28 cellular contexts compared by ENCODE assay signal in the genomic region with DNA sequence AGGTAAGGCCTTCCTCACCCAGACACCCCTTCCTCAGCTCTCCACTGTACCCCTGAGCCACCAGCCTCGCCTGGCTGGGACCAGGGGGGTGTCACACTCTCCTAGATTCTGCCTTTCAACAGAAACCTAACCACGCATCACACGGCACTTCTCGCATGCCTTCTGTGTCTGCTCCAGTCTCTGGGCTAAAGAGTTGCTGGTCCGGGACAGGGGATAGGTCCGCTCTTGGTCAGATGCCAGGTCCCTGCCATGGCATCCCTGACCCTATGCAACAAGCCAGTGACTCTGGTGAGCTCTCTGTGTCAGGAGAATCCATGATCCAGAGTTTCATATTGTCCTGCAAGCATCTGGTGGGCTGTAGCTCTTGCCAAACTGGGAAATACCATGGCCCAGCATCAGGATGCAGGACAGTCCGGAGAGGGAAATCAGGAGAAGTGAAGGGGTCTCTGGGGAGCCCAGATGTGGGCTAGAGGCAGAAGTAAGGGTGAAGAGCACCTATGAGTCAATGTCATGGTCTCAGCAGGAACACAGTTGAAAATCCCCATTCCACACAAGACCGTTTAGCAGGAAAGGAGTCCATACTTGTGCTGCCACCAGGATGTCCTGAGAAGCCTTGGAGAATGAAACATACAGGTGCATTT. TPM values are rescaled to one million over a fixed set of nuclear protein-coding genes. Genes with fewer than 3 reads are reported as not detected.
A peak's percentile ranks its signal among the peaks of the same experiment; 100 is the strongest.
DNase-seq lines count a peak whose midpoint lies in the region; ATAC-seq and TF ChIP-seq lines count a peak whose summit lies in the region.
"Had no signal": no experiment of that assay in that cellular context is flagged by ENCODE, and none has a peak within 500 bp of the region (broad histone marks: within the 10 kb centered on the region; RNA-seq: fewer than 3 reads in every experiment).

No MANE protein-coding gene starts in this region.

- 83 to 85% methylated on average over 8 of the region's 8 CpGs for WGBS in testis, 2 donors

- intact Hi-C loops in testis (cut with DNase I; ENCODE audit: low total_unique reads) (no loop called here), ascending aorta (cut with DNase I) (no loop called here)

- H3K9me3 ChIP-seq in BLaER1 treated with 17β-estradiol and CSF1 and Interleukin-3, amounts not matched to agents 10 nM and 100 nM (replicated peaks in 1 of 11), result no peaks in the 10 kb centered on the region
- H3K9me3 ChIP-seq in testis, result no peaks in the 10 kb centered on the region
- H3K9me3 ChIP-seq in ascending aorta, result no peaks in the 10 kb centered on the region
- H3K9me3 ChIP-seq in Peyer's patch, result no peaks in the 10 kb centered on the region
- H3K9me3 ChIP-seq: prostate gland, suprapubic skin, uterus had no signal

- peak overlapping the region; percentile 36 to 75 (median 69) for H3K4me2 ChIP-seq in BLaER1 treated with 17β-estradiol and CSF1 and Interleukin-3, amounts not matched to agents 10 nM and 100 nM

- peak overlapping the region in 4 of 11 experiments; percentile 9 to 43 (median 20); a peak in 5 of 22 replicates for H3K9ac ChIP-seq in BLaER1 treated with 17β-estradiol and CSF1 and Interleukin-3, amounts not matched to agents 10 nM and 100 nM

- peak overlapping the region; percentile 60 to 93 (median 84) for H3K4me3 Mint-ChIP-seq in naive B cell
- H3K4me3 Mint-ChIP-seq: activated CD8-positive, alpha-beta T cell treated with anti-CD3 and anti-CD28 coated beads for 36 hours had no signal

- peaks cover 41 to 85% (median 82%) of the 10 kb centered on the region in 10 experiments for H3K4me1 ChIP-seq in BLaER1 treated with 17β-estradiol and CSF1 and Interleukin-3, amounts not matched to agents 10 nM and 100 nM
- peaks cover 3% of the 10 kb centered on the region for H3K4me1 ChIP-seq in testis
- H3K4me1 ChIP-seq in ascending aorta, result no peaks in the 10 kb centered on the region
- no peaks in the 10 kb centered on the region for H3K4me1 ChIP-seq in Peyer's patch
- H3K4me1 ChIP-seq: prostate gland, suprapubic skin, uterus had no signal

- H3K27ac ChIP-seq in BLaER1 treated with 17β-estradiol and CSF1 and Interleukin-3, amounts not matched to agents 10 nM and 100 nM, result peak overlapping the region in 6 of 11 experiments; percentile 3 to 71 (median 34); a peak in 8 of 22 replicates
- no peak overlapping the region for H3K27ac ChIP-seq in testis
- H3K27ac ChIP-seq in ascending aorta, result no peak overlapping the region
- H3K27ac ChIP-seq in Peyer's patch, result peak overlapping the region in 1 of 4 donors; percentile 52
- H3K27ac ChIP-seq: prostate gland, suprapubic skin, uterus had no signal

- no peak for DNase-seq in naive B cell
- DNase-seq in testis, result no peak
- no peak for DNase-seq in ascending aorta (ENCODE audit: low spot score in 2 of 2)
- DNase-seq in activated T-cell treated with anti-CD3 and anti-CD28 coated beads for 4 hours, result no peak
- DNase-seq in Peyer's patch, result no peak
- DNase-seq: ACHN; activated CD8-positive, alpha-beta T cell treated with anti-CD3 and anti-CD28 coated beads for 36 hours; activated gamma-delta T cell; cerebellar nuclear complex; EL; kidney glomerular epithelial cell; mammary epithelial cell; NCI-H1105; NCI-H2029 treated with DMSO at 0.1 percent for 48 hours; NCI-H2227 treated with DMSO at 0.1 percent for 48 hours; stimulated activated CD4-positive, alpha-beta T cell treated with anti-CD3 and anti-CD28 coated beads, Interleukin-1b, Interleukin-23, amount 100 ng/mL, for 48 hours; SW 1271; uterus had no signal

- TF ChIP-seq POLR2A in Raji (IDR thresholded peaks at IDR 0.05; ENCODE audit: insufficient read depth, low read depth, low read length), result 0 out of 2 replicates have a peak, but pooled peaks have one; percentile 2
- TF ChIP-seq POLR2A in testis (IDR thresholded peaks at IDR 0.05), result no peak
- no peak for TF ChIP-seq POLR2A in Peyer's patch (IDR thresholded peaks at IDR 0.05)

- 0 out of 22 replicates have a peak, but pooled peaks cover 0 to 7% (median 0%) of the 10 kb centered on the region in 11 experiments for H3K27me3 ChIP-seq in BLaER1 treated with 17β-estradiol and CSF1 and Interleukin-3, amounts not matched to agents 10 nM and 100 nM
- H3K27me3 ChIP-seq in testis, result no peaks in the 10 kb centered on the region
- no peaks in the 10 kb centered on the region for H3K27me3 ChIP-seq in ascending aorta
- H3K27me3 ChIP-seq in Peyer's patch, result no peaks in the 10 kb centered on the region
- H3K27me3 ChIP-seq: uterus had no signal

- peak overlapping the region in 1 of 10 experiments; percentile 11; a peak in 1 of 20 replicates for H3K4me3 ChIP-seq in BLaER1 treated with 17β-estradiol and CSF1 and Interleukin-3, amounts not matched to agents 10 nM and 100 nM
- H3K4me3 ChIP-seq in testis (no peak overlapping the region), ascending aorta (no peak overlapping the region), Peyer's patch (peak overlapping the region in 1 of 4 donors; percentile 21)
- H3K4me3 ChIP-seq: prostate gland, suprapubic skin, uterus had no signal

- peaks cover 5 to 7% of the 10 kb centered on the region in 2 donors for H3K36me3 Mint-ChIP-seq in naive B cell
- H3K36me3 Mint-ChIP-seq: CD14-positive monocyte had no signal

- no peak for TF ChIP-seq CTCF in testis (IDR thresholded peaks at IDR 0.05)
- TF ChIP-seq CTCF in ascending aorta (IDR thresholded peaks at IDR 0.05), result no peak
- TF ChIP-seq CTCF in Peyer's patch (IDR thresholded peaks at IDR 0.05), result no peak

- H3K4me1 Mint-ChIP-seq in naive B cell, result peaks cover 61 to 79% (median 73%) of the 10 kb centered on the region in 3 donors

- H3K9me3 Mint-ChIP-seq in naive B cell, result no peaks in the 10 kb centered on the region
- H3K9me3 Mint-ChIP-seq: activated CD8-positive, alpha-beta T cell treated with anti-CD3 and anti-CD28 coated beads for 36 hours had no signal

- peaks cover 0 to 40% (median 0%) of the 10 kb centered on the region in 11 experiments; a peak in 5 of 22 replicates for H4K20me1 ChIP-seq in BLaER1 treated with 17β-estradiol and CSF1 and Interleukin-3, amounts not matched to agents 10 nM and 100 nM

- H3K27me3 Mint-ChIP-seq in naive B cell, result no peaks in the 10 kb centered on the region

- H3K36me3 ChIP-seq in BLaER1 treated with 17β-estradiol and CSF1 and Interleukin-3, amounts not matched to agents 10 nM and 100 nM, result peaks cover 0 to 16% (median 0%) of the 10 kb centered on the region in 11 experiments; a peak in 1 of 22 replicates
- H3K36me3 ChIP-seq in testis (ENCODE audit: low read depth, missing control alignments) (no peaks in the 10 kb centered on the region), ascending aorta (no peaks in the 10 kb centered on the region), Peyer's patch (no peaks in the 10 kb centered on the region)
- H3K36me3 ChIP-seq: prostate gland, suprapubic skin, uterus had no signal

- H3K27ac Mint-ChIP-seq in naive B cell, result peak overlapping the region; percentile 77 to 95 (median 86)
- H3K27ac Mint-ChIP-seq: activated CD8-positive, alpha-beta T cell treated with anti-CD3 and anti-CD28 coated beads for 36 hours; CD14-positive monocyte had no signal

- ATAC-seq in GM18873 (IDR thresholded peaks at IDR 0.05; ENCODE audit: low FRiP score, unreplicated experiment) (peak; percentile 44), naive B cell (ENCODE audit: low read depth in 2 of 2) (no peak)
- ATAC-seq: activated CD4-positive, CD25-positive, alpha-beta regulatory T cell treated with anti-CD3 and anti-CD28 coated beads, Interleukin-2, amount 50 U/mL, for 24 hours; activated CD8-positive, alpha-beta T cell treated with anti-CD3 and anti-CD28 coated beads for 36 hours; Right ventricle myocardium inferior had no signal

RNA-seq across cellular contexts. Expression of a gene that starts 14.1 kb away (rescaled TPM):
- 100 to 1,000 TPM; 233 to 640 (median 475) TPM for polyA plus RNA-seq in naive B cell (ENCODE audit: low read depth in 6 of 6)
- 1 to 10 TPM in 1 of 2 donors, under 1 TPM in 1; 0.94 to 1.4 TPM for total RNA-seq in testis
- 9.8 TPM for polyA plus RNA-seq in testis (ENCODE audit: insufficient read depth, low read depth, low replicate concordance)
- 2.3 TPM for total RNA-seq in ascending aorta
- 10 to 100 TPM in 1 of 4 donors, 1 to 10 TPM in 2, not detected in 1; 1.1 to 35.5 (median 6.0) TPM for total RNA-seq in Peyer's patch
- total RNA-seq: activated CD8-positive, alpha-beta T cell treated with anti-CD3 and anti-CD28 coated beads for 36 hours; H1; mammary epithelial cell; prostate gland; Right ventricle myocardium inferior; skeletal muscle tissue; suprapubic skin had no signal
- polyA plus RNA-seq: H1, mammary epithelial cell had no signal

Comparison
In these comparisons a context has a peak if more than half of its experiments do, and no peak if none do; other contexts are left out.
1. H3K27ac ChIP-seq: peak in BLaER1 treated with 17β-estradiol and CSF1 and Interleukin-3, amounts not matched to agents 10 nM and 100 nM (6 of 11); none in testis (0 of 2) and ascending aorta (0 of 2).